8 cellular contexts compared by ENCODE assay signal in genomic region chr14:22598099-22598895, GRCh38. TPM values are rescaled to one million over a fixed set of nuclear protein-coding genes. Genes with fewer than 3 reads are reported as not detected.
DNase-seq lines count a peak whose midpoint lies in the region; ATAC-seq, FAIRE-seq and TF ChIP-seq lines count a peak whose summit lies in the region.

Gene ABHD4 (plus strand): TSS chr14:22598300. CDS start chr14:22598307, 7 bp downstream.

- no peak for TF ChIP-seq RAD21 in A549 (conservative IDR thresholded peaks at IDR 0.05 in 1 of 2, IDR thresholded peaks at IDR 0.05 in 1 of 2)

- TF ChIP-seq POLR2A in A549 (IDR thresholded peaks at IDR 0.05; ENCODE audit: low read length), result peak; percentile 43

- CTCF ChIA-PET in A549 (lab: Yijun Ruan, JAX), result interaction anchor here (0.6 to 8.8 kb wide), 23 partner anchors 9 to 441 kb away, joined by 3 to 85 read pairs (median 4); partner anchors contain the start of genes DAD1, OR6J1 and OXA1L

- peak within 1 kb of the TSS; percentile 86 to 91 for H3K27ac ChIP-seq in A549

- DNase-seq in A549 (ENCODE audit: low read depth in 1 of 2, low spot score in 1 of 2), result peak; percentile 65 to 78
- peak; percentile 89 for DNase-seq in GM13976 (ENCODE audit: low spot score)
- DNase-seq in NCI-H2227 (lab: John Stamatoyannopoulos, UW; ENCODE audit: unreplicated experiment), result peak; percentile 66
- peak; percentile 79 for DNase-seq in activated CD8-positive, alpha-beta memory T cell treated with anti-CD3 and anti-CD28 coated beads for 24 hours
- peak; percentile 89 for DNase-seq in medulla oblongata (ENCODE audit: extremely low spot score)
- peak; percentile 45 to 60 for DNase-seq in stimulated activated CD8-positive, alpha-beta memory T cell treated with anti-CD3 and anti-CD28 coated beads, Interleukin-2, amount 100 ng/mL, for 48 hours (ENCODE audit: low read depth in 2 of 2)

- no peaks in the 10 kb centered on the region for H3K27me3 ChIP-seq in endocrine pancreas (ENCODE audit: control insufficient read depth, insufficient read depth, low read length)

- H3K36me3 ChIP-seq in endocrine pancreas (ENCODE audit: control insufficient read depth, insufficient read depth, low read length), result no peaks in the 10 kb centered on the region

- H3K9ac ChIP-seq in endocrine pancreas (ENCODE audit: control insufficient read depth, insufficient read depth, low read length), result peak within 1 kb of the TSS; percentile 85

- no peak for FAIRE-seq in A549 (lab: Jason Lieb, UNC)

- H3K9me3 ChIP-seq in A549 (no peaks in the 10 kb centered on the region), endocrine pancreas (ENCODE audit: control insufficient read depth, low read length) (no peaks in the 10 kb centered on the region)

- ATAC-seq in A549 (peak; percentile 92), HG02938 (IDR thresholded peaks at IDR 0.05; ENCODE audit: unreplicated experiment) (peak; percentile 72)

- peak within 1 kb of the TSS; percentile 95 for H3K4me2 ChIP-seq in A549

- TF ChIP-seq EP300 in A549 (IDR thresholded peaks at IDR 0.05), result no peak

- in situ Hi-C loops in GM13976 (cut with MboI; ENCODE audit: low sequenced_read_pairs, unreplicated experiment), result no loop called here

- peak within 1 kb of the TSS; percentile 84 for H3K4me3 ChIP-seq in A549
- peak within 1 kb of the TSS; percentile 81 for H3K4me3 ChIP-seq in endocrine pancreas (ENCODE audit: control insufficient read depth, insufficient read depth, low read length)

- 1% methylated on average over 38 of the region's 49 CpGs for WGBS in A549 (ENCODE audit: missing lambda C conversion rate)

- H3K4me1 ChIP-seq in A549 (peaks cover 48% of the 10 kb centered on the region), endocrine pancreas (ENCODE audit: control insufficient read depth, insufficient read depth, low read length) (peaks cover 5% of the 10 kb centered on the region)

- TF ChIP-seq CTCF in A549 (IDR thresholded peaks at IDR 0.05), result no peak
- TF ChIP-seq CTCF in GM13976 (IDR thresholded peaks at IDR 0.05; ENCODE audit: borderline replicate concordance, control extremely low read depth, extremely low read depth, insufficient read depth, missing control alignments), result no peak

- POLR2A ChIA-PET in A549 (lab: Yijun Ruan, JAX), result interaction anchor here (0.6 to 2.9 kb wide), 13 partner anchors 9 to 168 kb away, joined by 3 to 42 read pairs (median 6); partner anchors contain the start of genes DAD1 and OXA1L

TF ChIP-seq in A549, 52 proteins besides CTCF, POLR2A, EP300 and RAD21:
- no peak for TF ChIP-seq HOXB5 (CRISPR knock-in tag; IDR thresholded peaks at IDR 0.05)
- peak; percentile 46; the same call in 1 of the 2 replicates for TF ChIP-seq KDM5A (IDR thresholded peaks at IDR 0.05)
- no peak for TF ChIP-seq HES2 (IDR thresholded peaks at IDR 0.05)
- TF ChIP-seq RNF2 (IDR thresholded peaks at IDR 0.05; ENCODE audit: borderline replicate concordance, low read depth), result no peak
- TF ChIP-seq PHF8 (IDR thresholded peaks at IDR 0.05; ENCODE audit: borderline replicate concordance, low read depth), result peak; percentile 49
- TF ChIP-seq GATA3 (IDR thresholded peaks at IDR 0.05; ENCODE audit: borderline replicate concordance), result 0 out of 2 replicates have a peak, but pooled peaks have one; percentile 1
- no peak for TF ChIP-seq MYC (IDR thresholded peaks at IDR 0.05; ENCODE audit: borderline replicate concordance, low read length)
- TF ChIP-seq JUN (IDR thresholded peaks at IDR 0.05), result peak; percentile 22 to 60; a peak in 1 of 5 replicates
- no peak for TF ChIP-seq CEBPB (IDR thresholded peaks at IDR 0.05)
- peak; percentile 57 for TF ChIP-seq PBX3 (IDR thresholded peaks at IDR 0.05)
- TF ChIP-seq EHF (CRISPR knock-in tag; IDR thresholded peaks at IDR 0.05), result no peak
- no peak for TF ChIP-seq ZNF302 (CRISPR knock-in tag; IDR thresholded peaks at IDR 0.05)
- TF ChIP-seq BCL3 (IDR thresholded peaks at IDR 0.05), result peak; percentile 6; the same call in 1 of the 3 replicates
- TF ChIP-seq USF2 (IDR thresholded peaks at IDR 0.05), result no peak; the same call in 1 of the 2 replicates
- TF ChIP-seq POLR2AphosphoS2 (conservative IDR thresholded peaks at IDR 0.05; ENCODE audit: low read length), result no peak
- no peak for TF ChIP-seq BHLHE40 (IDR thresholded peaks at IDR 0.05; ENCODE audit: low read depth, low read length)
- no peak for TF ChIP-seq EHMT2 (IDR thresholded peaks at IDR 0.05; ENCODE audit: low read depth)
- TF ChIP-seq MAX (IDR thresholded peaks at IDR 0.05), result peak; percentile 47; the same call in 1 of the 2 replicates
- no peak for TF ChIP-seq E2F6 (IDR thresholded peaks at IDR 0.05; ENCODE audit: borderline replicate concordance, low read depth)
- no peak for TF ChIP-seq HOXA7 (CRISPR knock-in tag; IDR thresholded peaks at IDR 0.05)
- no peak for TF ChIP-seq RFX5 (IDR thresholded peaks at IDR 0.05)

RNA-seq across cellular contexts. Expression of gene ABHD4, which starts in this region (rescaled TPM):
- polyA plus RNA-seq in A549 (2011; rRNA removed) (58.3 and 75.0 TPM in 2 replicates), A549 (2017; fragmentation: RNase III; extraction: RNeasy Plus Mini Kit Qiagen cat#74134 plus additional on column Dnase treatment) (63.4 to 70.7 TPM (median 66.5 TPM) in 3 replicates)
- polyA plus RNA-seq in A549 (2012; cell fraction: cytosol; rRNA removed), result 70.0 and 92.8 TPM in 2 replicates
- 89.5 and 91.0 TPM in 2 replicates for polyA plus RNA-seq in A549 (2012; cell fraction: nucleus; rRNA removed)
- polyA minus RNA-seq in A549 (2011; rRNA and poly(A)+ RNA removed), result 57.6 and 74.4 TPM in 2 replicates

Comparison
In these comparisons a context has a peak if more than half of its experiments do, and no peak if none do; other contexts are left out.
1. Peak in every context shown above with its lines: DNase-seq, ATAC-seq, H3K4me3 ChIP-seq and H3K27ac ChIP-seq.